ENCODE assay signal across 6 cellular contexts in the genomic region with DNA sequence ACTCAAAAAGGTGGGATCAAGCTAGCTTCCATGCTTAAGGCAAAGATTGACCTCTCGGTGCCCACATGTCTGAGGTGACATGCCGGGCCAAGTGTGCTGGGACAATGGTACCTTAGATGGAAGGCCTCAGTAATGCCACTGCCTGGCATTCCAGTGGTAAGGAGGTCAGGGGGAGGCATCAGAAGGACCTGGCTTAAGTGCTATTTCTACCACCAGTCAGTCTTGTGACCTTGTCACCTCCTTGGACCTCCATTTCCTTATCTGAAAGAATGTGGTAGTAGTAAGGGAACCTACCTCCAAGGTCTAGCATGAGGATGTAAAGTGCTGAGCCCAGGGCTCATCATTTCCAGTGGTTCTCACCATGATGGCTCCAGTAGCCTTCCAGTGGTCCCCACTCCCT. TPM values are rescaled to one million over a fixed set of nuclear protein-coding genes. Genes with fewer than 3 reads are reported as not detected.
"Had no signal": no experiment of that assay in that cellular context is flagged by ENCODE, and none has a peak within 500 bp of the region (broad histone marks: within the 10 kb centered on the region; RNA-seq: fewer than 3 reads in every experiment).

No MANE protein-coding gene starts in this region.

- H2AFZ ChIP-seq: GM23338 had no signal

- DNase-seq: H9, HCEC 1CT, IMR-90 had no signal

- H3K4me2 ChIP-seq: GM23338 had no signal

- H3K27ac Mint-ChIP-seq: GM23338, H9 had no signal

- ATAC-seq: GM23338 had no signal

- H3K9me3 Mint-ChIP-seq: GM23338, H9 had no signal

- H3K4me3 ChIP-seq: GM23338 had no signal

- H3K4me3 Mint-ChIP-seq: GM23338, H9 had no signal

- H3K4me1 Mint-ChIP-seq: GM23338, H9 had no signal

RNA-seq across cellular contexts. Expression of a gene that starts 8.9 kb away (rescaled TPM):
- total RNA-seq: GM23338, H1, H9, HT-29, IMR-90 had no signal
- polyA plus RNA-seq: GM23338, H1, IMR-90 had no signal

RNA-seq across cellular contexts. Expression of a gene that starts 28.0 kb away (rescaled TPM):
- total RNA-seq: H1, H9, IMR-90 had no signal
- polyA plus RNA-seq: IMR-90 had no signal
